In the genomic region with DNA sequence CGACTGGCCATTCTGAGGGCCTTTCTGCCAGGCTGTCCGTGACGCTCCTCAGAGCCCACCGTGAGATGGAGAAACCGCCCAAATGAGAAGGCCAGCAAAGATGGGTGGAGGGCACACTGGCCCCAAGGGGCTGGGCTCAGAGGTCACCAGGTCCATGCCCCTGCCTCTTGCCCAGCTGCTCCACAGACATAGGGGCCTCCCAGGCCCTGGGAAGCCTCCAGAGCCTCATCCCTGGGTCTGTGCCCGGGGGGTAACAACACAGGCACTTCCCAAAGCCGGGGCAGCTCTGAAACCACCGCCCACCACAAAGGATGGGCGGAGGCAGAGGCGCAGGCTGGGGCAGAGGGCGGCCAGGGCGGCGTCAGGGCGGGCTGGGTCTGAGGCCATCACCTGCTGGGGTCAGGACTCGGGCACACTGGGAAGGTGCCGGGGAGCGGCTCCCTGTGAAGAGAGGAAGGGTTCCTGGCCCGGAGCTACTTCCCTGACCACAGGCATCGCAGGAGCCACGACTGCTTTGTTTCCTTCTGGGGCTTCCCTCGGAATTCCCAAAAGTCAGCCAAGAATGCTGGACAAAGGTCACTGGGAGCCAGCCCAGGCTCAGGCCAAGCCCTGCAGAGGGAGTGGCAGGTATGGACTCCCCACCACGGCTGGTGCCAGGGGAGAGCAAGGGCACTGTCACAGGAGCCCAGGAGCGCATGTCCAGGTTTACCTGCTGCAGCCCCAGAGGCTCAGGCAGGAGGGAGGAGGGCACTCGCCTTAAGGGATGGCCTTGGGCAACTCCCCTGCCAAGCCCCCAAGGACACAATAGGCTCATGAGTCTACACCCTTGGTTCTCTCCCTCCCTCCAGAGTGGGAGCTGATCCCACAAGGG, we compare ENCODE assay signal across 1 cellular context.
TF ChIP-seq lines count a peak whose summit lies in the region.

No MANE protein-coding gene starts in this region.

TF ChIP-seq in HCT116, 20 proteins besides CTCF, POLR2A, EP300 and RAD21 (continued from another document):
- TF ChIP-seq SP1 (IDR thresholded peaks at IDR 0.05; ENCODE audit: low read depth) (no peak), TCF7L2 (IDR thresholded peaks at IDR 0.05; ENCODE audit: borderline replicate concordance, extremely low read depth, insufficient read depth, insufficient read length) (no peak), FOSL1 (IDR thresholded peaks at IDR 0.05; ENCODE audit: low read depth) (no peak), YY1 (IDR thresholded peaks at IDR 0.05; ENCODE audit: extremely low read depth, insufficient replicate concordance, low read depth, low read length) (no peak)
